Comparison of ENCODE assay signal across 9 cellular contexts in the genomic region with DNA sequence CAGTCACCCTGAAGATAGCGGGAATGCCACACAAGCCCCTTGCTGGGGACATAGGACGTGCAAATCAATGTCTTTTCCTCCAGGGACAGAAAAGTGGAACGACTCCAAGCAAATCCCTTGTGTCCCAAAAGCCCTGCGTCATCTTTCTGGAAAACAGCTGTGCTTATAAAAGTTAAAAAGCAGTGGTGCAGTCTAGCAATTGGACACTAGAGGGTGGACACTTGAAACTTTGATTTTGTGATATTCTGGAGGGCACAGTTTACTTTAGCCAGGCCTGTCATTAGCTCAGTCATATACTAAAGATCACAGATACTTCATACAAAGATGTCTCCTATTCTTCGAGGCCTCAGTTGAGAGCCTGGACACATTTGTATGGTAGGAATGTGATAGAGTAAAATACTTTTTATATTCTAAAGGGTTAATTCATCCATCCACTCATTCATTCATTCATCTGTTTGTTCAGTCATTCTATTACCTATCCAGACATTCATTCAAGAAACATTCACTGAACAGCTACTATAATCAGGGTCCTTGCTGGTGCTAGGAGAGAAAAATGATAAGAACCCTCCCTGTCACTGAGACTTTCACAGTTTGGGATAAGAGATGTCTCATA.
A peak's percentile ranks its signal among the peaks of the same experiment; 100 is the strongest.
DNase-seq lines count a peak whose midpoint lies in the region; ATAC-seq and TF ChIP-seq lines count a peak whose summit lies in the region.
"Had no signal": no experiment of that assay in that cellular context is flagged by ENCODE, and none has a peak within 500 bp of the region (broad histone marks: within the 10 kb centered on the region; RNA-seq: fewer than 3 reads in every experiment).

No MANE protein-coding gene starts in this region.

- H3K4me1 ChIP-seq in HAP-1 (no peaks in the 10 kb centered on the region), right atrium auricular region (peaks cover 0 to 10% of the 10 kb centered on the region in 2 donors)
- H3K4me1 ChIP-seq: prostate gland had no signal

- H3K4me1 Mint-ChIP-seq in activated naive CD8-positive, alpha-beta T cell treated with anti-CD3 and anti-CD28 coated beads for 36 hours: no peaks in the 10 kb centered on the region
- no peaks in the 10 kb centered on the region for H3K4me1 Mint-ChIP-seq in effector memory CD8-positive, alpha-beta T cell (ENCODE audit: low read depth in 2 of 2)

- H3K9me3 Mint-ChIP-seq in activated naive CD8-positive, alpha-beta T cell treated with anti-CD3 and anti-CD28 coated beads for 36 hours: peaks cover 5% of the 10 kb centered on the region
- no peaks in the 10 kb centered on the region for H3K9me3 Mint-ChIP-seq in effector memory CD8-positive, alpha-beta T cell

- H3K36me3 Mint-ChIP-seq in activated naive CD8-positive, alpha-beta T cell treated with anti-CD3 and anti-CD28 coated beads for 36 hours: no peaks in the 10 kb centered on the region
- H3K36me3 Mint-ChIP-seq in effector memory CD8-positive, alpha-beta T cell (ENCODE audit: insufficient read depth): no peaks in the 10 kb centered on the region

- no peak overlapping the region for H3K27ac ChIP-seq in WERI-Rb-1
- H3K27ac ChIP-seq in right atrium auricular region: no peak overlapping the region
- H3K27ac ChIP-seq: prostate gland had no signal

- DNase-seq in AG08395 (ENCODE audit: low spot score) (peak; percentile 40), HAP-1 (ENCODE audit: low spot score in 2 of 2) (peak; percentile 27), WERI-Rb-1 (no peak), right atrium auricular region (ENCODE audit: low spot score) (no peak), islet precursor cell (no peak)
- no peak for DNase-seq in activated naive CD8-positive, alpha-beta T cell treated with anti-CD3 and anti-CD28 coated beads for 36 hours
- DNase-seq in effector memory CD8-positive, alpha-beta T cell: no peak

- no peak overlapping the region for H3K27ac Mint-ChIP-seq in activated naive CD8-positive, alpha-beta T cell treated with anti-CD3 and anti-CD28 coated beads for 36 hours
- no peak overlapping the region for H3K27ac Mint-ChIP-seq in effector memory CD8-positive, alpha-beta T cell

- H3K9me3 ChIP-seq in HAP-1 (no peaks in the 10 kb centered on the region), WERI-Rb-1 (ENCODE audit: severe bottlenecking) (no peaks in the 10 kb centered on the region), right atrium auricular region (peaks cover 0 to 10% of the 10 kb centered on the region in 2 donors)
- H3K9me3 ChIP-seq: prostate gland had no signal

- peaks cover 20% of the 10 kb centered on the region for H3K27me3 ChIP-seq in HAP-1 (ENCODE audit: low read depth)
- H3K27me3 ChIP-seq in WERI-Rb-1 (ENCODE audit: insufficient read depth, low read depth, severe bottlenecking): no peaks in the 10 kb centered on the region
- H3K27me3 ChIP-seq in right atrium auricular region: no peaks in the 10 kb centered on the region

- no peak overlapping the region for H3K4me3 Mint-ChIP-seq in activated naive CD8-positive, alpha-beta T cell treated with anti-CD3 and anti-CD28 coated beads for 36 hours
- H3K4me3 Mint-ChIP-seq in effector memory CD8-positive, alpha-beta T cell: no peak overlapping the region

- no peak for ATAC-seq in HG02981 (IDR thresholded peaks at IDR 0.05; ENCODE audit: unreplicated experiment)
- no peak for ATAC-seq in effector memory CD8-positive, alpha-beta T cell (replicated peaks)

- in situ Hi-C loops in HAP-1 (cut with MboI; ENCODE audit: low sequenced_read_pairs): no loop called here

- no peaks in the 10 kb centered on the region for H3K36me3 ChIP-seq in HAP-1 (replicated peaks)
- no peaks in the 10 kb centered on the region for H3K36me3 ChIP-seq in WERI-Rb-1
- H3K36me3 ChIP-seq in right atrium auricular region: no peaks in the 10 kb centered on the region
- H3K36me3 ChIP-seq: prostate gland had no signal

- H3K4me3 ChIP-seq in HAP-1 (no peak overlapping the region), WERI-Rb-1 (ENCODE audit: low read depth, low read length) (no peak overlapping the region), right atrium auricular region (no peak overlapping the region)
- H3K4me3 ChIP-seq: prostate gland had no signal

- TF ChIP-seq CTCF in WERI-Rb-1 (IDR thresholded peaks at IDR 0.05; ENCODE audit: low read depth, low read length) (peak; percentile 45), right atrium auricular region (IDR thresholded peaks at IDR 0.05) (peak; percentile 22 to 60)

- H3K27me3 Mint-ChIP-seq in activated naive CD8-positive, alpha-beta T cell treated with anti-CD3 and anti-CD28 coated beads for 36 hours: peaks cover 43% of the 10 kb centered on the region
- peaks cover 58 to 83% of the 10 kb centered on the region in 2 donors for H3K27me3 Mint-ChIP-seq in effector memory CD8-positive, alpha-beta T cell

Comparison
In these comparisons a context has a peak if more than half of its experiments do, and no peak if none do; other contexts are left out.
1. DNase-seq: peak in AG08395 (single experiment) and HAP-1 (2 of 2); none in WERI-Rb-1 (single experiment), right atrium auricular region (single experiment), activated naive CD8-positive, alpha-beta T cell treated with anti-CD3 and anti-CD28 coated beads for 36 hours (single experiment), islet precursor cell (single experiment) and effector memory CD8-positive, alpha-beta T cell (0 of 3).